ENCODE assay signal across 8 cellular contexts in genomic region chrX:130575831-130576404, GRCh38.
A peak's percentile ranks its signal among the peaks of the same experiment; 100 is the strongest.
DNase-seq lines count a peak whose midpoint lies in the region; ATAC-seq and TF ChIP-seq lines count a peak whose summit lies in the region.

No MANE protein-coding gene starts in this region.

- no peaks in the 10 kb centered on the region for H3K4me1 Mint-ChIP-seq in activated T-helper 1 cell treated with anti-CD3 and anti-CD28 coated beads, Interleukin-12 subunit alpha, Interleukin-12 subunit beta, Interleukin-2, Interleukin-4 antibody, amounts not matched to agents 30 ng/mL and 10 ng/mL and 1 ng/mL, durations not matched to agents 14 hours and 24 hours and 36 hours (ENCODE audit: low read depth)

- no peaks in the 10 kb centered on the region for H4K20me1 ChIP-seq in OCI-LY3 (ENCODE audit: insufficient read depth, low read length)

- H3K36me3 ChIP-seq in OCI-LY3 (replicated peaks; ENCODE audit: low read depth, low read length) = no peaks in the 10 kb centered on the region
- H3K36me3 ChIP-seq in liver (ENCODE audit: control insufficient read depth in 4 of 4, insufficient read depth in 3 of 4, low read depth in 1 of 4, low read length in 3 of 4) = no peaks in the 10 kb centered on the region
- H3K36me3 ChIP-seq in upper lobe of left lung = no peaks in the 10 kb centered on the region

- H3K4me3 ChIP-seq in OCI-LY3 (ENCODE audit: low read length) (no peak overlapping the region), cardiac fibroblast (replicated peaks in 1 of 2; ENCODE audit: low read depth in 2 of 2, low read length in 2 of 2) (no peak overlapping the region), liver (ENCODE audit: low read depth in 1 of 3, low read length in 3 of 3) (no peak overlapping the region), upper lobe of left lung (no peak overlapping the region)

- peak; percentile 70 for DNase-seq in Ammon's horn (ENCODE audit: low spot score)
- peak; percentile 45 for DNase-seq in GM13976 (ENCODE audit: low spot score)
- DNase-seq in cardiac fibroblast (ENCODE audit: low read depth in 2 of 2) = peak; percentile 55 to 60
- peak in 1 of 2 donors; percentile 28 for DNase-seq in upper lobe of left lung
- DNase-seq in activated T-helper 1 cell treated with anti-CD3 and anti-CD28 coated beads, Interleukin-12 subunit alpha, Interleukin-12 subunit beta, Interleukin-2, Interleukin-4 antibody, amounts not matched to agents 30 ng/mL and 10 ng/mL and 1 ng/mL, durations not matched to agents 14 hours and 24 hours and 36 hours (ENCODE audit: low spot score) = no peak

- H3K36me3 Mint-ChIP-seq in activated T-helper 1 cell treated with anti-CD3 and anti-CD28 coated beads, Interleukin-12 subunit alpha, Interleukin-12 subunit beta, Interleukin-2, Interleukin-4 antibody, amounts not matched to agents 30 ng/mL and 10 ng/mL and 1 ng/mL, durations not matched to agents 14 hours and 24 hours and 36 hours (ENCODE audit: low read depth) = no peaks in the 10 kb centered on the region

- peak; percentile 82 to 86 for TF ChIP-seq RAD21 in liver (IDR thresholded peaks at IDR 0.05)

- no peaks in the 10 kb centered on the region for H3K79me2 ChIP-seq in OCI-LY3 (ENCODE audit: low read length)

- no peak overlapping the region for H3K4me3 Mint-ChIP-seq in activated T-helper 1 cell treated with anti-CD3 and anti-CD28 coated beads, Interleukin-12 subunit alpha, Interleukin-12 subunit beta, Interleukin-2, Interleukin-4 antibody, amounts not matched to agents 30 ng/mL and 10 ng/mL and 1 ng/mL, durations not matched to agents 14 hours and 24 hours and 36 hours

- H3K4me1 ChIP-seq in OCI-LY3 (ENCODE audit: low read length) (peaks cover 4% of the 10 kb centered on the region; the same call in 1 of the 2 replicates), liver (ENCODE audit: control insufficient read depth in 4 of 4, insufficient read depth in 4 of 4, low read length in 3 of 4) (no peaks in the 10 kb centered on the region), upper lobe of left lung (no peaks in the 10 kb centered on the region)

- TF ChIP-seq EP300 in upper lobe of left lung (IDR thresholded peaks at IDR 0.05) = no peak

- no peak overlapping the region for H3K27ac Mint-ChIP-seq in activated T-helper 1 cell treated with anti-CD3 and anti-CD28 coated beads, Interleukin-12 subunit alpha, Interleukin-12 subunit beta, Interleukin-2, Interleukin-4 antibody, amounts not matched to agents 30 ng/mL and 10 ng/mL and 1 ng/mL, durations not matched to agents 14 hours and 24 hours and 36 hours

- no peaks in the 10 kb centered on the region for H3K9me3 ChIP-seq in OCI-LY3 (ENCODE audit: insufficient read depth, low read length)
- no peaks in the 10 kb centered on the region for H3K9me3 ChIP-seq in liver (ENCODE audit: control insufficient read depth in 4 of 4, low read length in 3 of 4)
- H3K9me3 ChIP-seq in upper lobe of left lung = no peaks in the 10 kb centered on the region

- WGBS in liver = 27% methylated on average over 6 of the region's 6 CpGs
- WGBS in upper lobe of left lung, 2 donors = 33 to 54% methylated on average over 3 to 6 of the region's 6 CpGs

- TF ChIP-seq CTCF in GM13976 (IDR thresholded peaks at IDR 0.05; ENCODE audit: borderline replicate concordance, control extremely low read depth, extremely low read depth, insufficient read depth, missing control alignments) (peak; percentile 78), OCI-LY3 (IDR thresholded peaks at IDR 0.05; ENCODE audit: low read depth, low read length) (peak; percentile 69), cardiac fibroblast (IDR thresholded peaks at IDR 0.05; ENCODE audit: low read depth, low read length) (peak; percentile 72), liver (IDR thresholded peaks at IDR 0.05; ENCODE audit: low read depth, low read length, missing input control) (peak; percentile 65), upper lobe of left lung (IDR thresholded peaks at IDR 0.05) (peak in 5 of 6 experiments; percentile 45 to 52 (median 50))

- no peaks in the 10 kb centered on the region for H3K9me3 Mint-ChIP-seq in activated T-helper 1 cell treated with anti-CD3 and anti-CD28 coated beads, Interleukin-12 subunit alpha, Interleukin-12 subunit beta, Interleukin-2, Interleukin-4 antibody, amounts not matched to agents 30 ng/mL and 10 ng/mL and 1 ng/mL, durations not matched to agents 14 hours and 24 hours and 36 hours

- no peak for TF ChIP-seq POLR2A in upper lobe of left lung (IDR thresholded peaks at IDR 0.05)

- H3K27me3 ChIP-seq in OCI-LY3 (ENCODE audit: low read depth, low read length) (no peaks in the 10 kb centered on the region), liver (ENCODE audit: control insufficient read depth in 4 of 4, insufficient read depth in 4 of 4, low read length in 3 of 4) (peaks cover 0 to 3% (median 0%) of the 10 kb centered on the region in 4 donors), upper lobe of left lung (no peaks in the 10 kb centered on the region)

- ATAC-seq in HG02870 (IDR thresholded peaks at IDR 0.05; ENCODE audit: unreplicated experiment) (peak; percentile 91), upper lobe of left lung (ENCODE audit: low FRiP score in 2 of 2) (no peak)

- H3K27ac ChIP-seq in OCI-LY3 (ENCODE audit: low read length) = no peak overlapping the region
- no peak overlapping the region for H3K27ac ChIP-seq in liver (ENCODE audit: low read depth in 1 of 2, low read length in 2 of 2)
- H3K27ac ChIP-seq in upper lobe of left lung = no peak overlapping the region

- no peak overlapping the region for H3K9ac ChIP-seq in OCI-LY3 (ENCODE audit: low read length)
- H3K9ac ChIP-seq in liver (ENCODE audit: low read depth in 1 of 2, low read length in 2 of 2) = no peak overlapping the region

- intact Hi-C loops in activated T-helper 1 cell treated with anti-CD3 and anti-CD28 coated beads, Interleukin-12 subunit alpha, Interleukin-12 subunit beta, Interleukin-2, Interleukin-4 antibody, amounts not matched to agents 30 ng/mL and 10 ng/mL and 1 ng/mL, durations not matched to agents 14 hours and 24 hours and 36 hours (cut with micrococcal nuclease) = loop anchor here (1.0 kb wide), 1 partner anchor 341 kb away; no protein-coding TSS in a partner anchor

- H2AFZ ChIP-seq in OCI-LY3 (ENCODE audit: low read depth, low read length) = peak overlapping the region; percentile 94

- in situ Hi-C loops in GM13976 (cut with MboI; ENCODE audit: low sequenced_read_pairs, unreplicated experiment) = no loop called here

- peaks cover 4% of the 10 kb centered on the region for H3K27me3 Mint-ChIP-seq in activated T-helper 1 cell treated with anti-CD3 and anti-CD28 coated beads, Interleukin-12 subunit alpha, Interleukin-12 subunit beta, Interleukin-2, Interleukin-4 antibody, amounts not matched to agents 30 ng/mL and 10 ng/mL and 1 ng/mL, durations not matched to agents 14 hours and 24 hours and 36 hours (ENCODE audit: insufficient read depth)

- H3K4me2 ChIP-seq in OCI-LY3 (ENCODE audit: low read length) = peak overlapping the region; percentile 55

TF ChIP-seq in liver, 16 proteins besides CTCF, POLR2A, EP300 and RAD21 (continues in another document):
- no peak for TF ChIP-seq NR2F2 (IDR thresholded peaks at IDR 0.05)
- no peak for TF ChIP-seq GABPA (IDR thresholded peaks at IDR 0.05 in 1 of 2, conservative IDR thresholded peaks at IDR 0.05 in 1 of 2)
- no peak for TF ChIP-seq YY1 (IDR thresholded peaks at IDR 0.05)
- TF ChIP-seq EGR1 (IDR thresholded peaks at IDR 0.05; ENCODE audit: low read depth in 2 of 2) = no peak
- TF ChIP-seq, protein P1, sequence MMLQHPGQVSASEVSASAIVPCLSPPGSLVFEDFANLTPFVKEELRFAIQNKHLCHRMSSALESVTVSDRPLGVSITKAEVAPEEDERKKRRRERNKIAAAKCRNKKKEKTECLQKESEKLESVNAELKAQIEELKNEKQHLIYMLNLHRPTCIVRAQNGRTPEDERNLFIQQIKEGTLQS (IDR thresholded peaks at IDR 0.05) = no peak
- TF ChIP-seq FOXA2 (IDR thresholded peaks at IDR 0.05) = no peak
- TF ChIP-seq RXRA (IDR thresholded peaks at IDR 0.05) = no peak
- no peak for TF ChIP-seq MAX (IDR thresholded peaks at IDR 0.05)
- no peak for TF ChIP-seq FOXA1 (IDR thresholded peaks at IDR 0.05)
- no peak for TF ChIP-seq HNF4G (IDR thresholded peaks at IDR 0.05)
- no peak for TF ChIP-seq REST (IDR thresholded peaks at IDR 0.05)
- no peak for TF ChIP-seq SP1 (IDR thresholded peaks at IDR 0.05)
- TF ChIP-seq HNF4A (conservative IDR thresholded peaks at IDR 0.05) = no peak
- no peak for TF ChIP-seq TAF1 (conservative IDR thresholded peaks at IDR 0.05)
